8 cellular contexts compared by ENCODE assay signal in the genomic region with DNA sequence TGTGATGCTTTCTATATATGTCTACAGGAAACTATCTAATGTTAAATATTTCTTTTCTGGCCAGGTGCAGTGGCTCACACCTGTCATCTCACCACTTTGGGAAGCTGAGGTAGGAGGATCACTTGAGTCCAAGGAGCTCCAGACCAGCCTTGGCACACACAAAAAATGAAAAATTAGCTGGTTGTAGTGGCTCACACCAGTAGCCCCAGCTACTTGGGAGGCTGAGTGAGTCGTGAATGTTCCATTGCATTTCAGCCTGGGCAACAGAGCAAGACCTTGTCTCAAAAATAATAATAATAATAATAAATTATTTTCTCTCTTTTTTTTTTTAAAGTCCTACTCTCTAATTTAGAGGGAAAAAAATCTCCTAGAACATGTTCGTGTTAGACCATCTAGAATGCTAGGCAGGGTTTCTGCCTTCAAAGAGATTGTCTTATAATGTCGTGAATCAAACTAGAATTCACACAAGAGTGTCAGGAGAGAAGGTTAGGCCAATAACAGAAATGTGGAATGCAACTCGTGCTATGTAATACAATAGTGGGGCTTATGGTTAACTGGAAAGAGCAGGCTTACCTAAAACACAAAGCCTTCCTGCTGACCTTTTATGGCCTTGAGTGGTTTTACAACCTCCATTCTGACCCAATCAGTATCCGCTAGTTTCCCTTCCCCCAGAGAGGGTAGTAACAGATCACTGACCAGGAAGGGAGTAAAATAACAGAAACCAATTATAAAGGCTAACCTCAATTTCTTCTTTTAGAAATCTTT. TPM values are rescaled to one million over a fixed set of nuclear protein-coding genes. Genes with fewer than 3 reads are reported as not detected.
DNase-seq lines count a peak whose midpoint lies in the region; ATAC-seq and TF ChIP-seq lines count a peak whose summit lies in the region.

No MANE protein-coding gene starts in this region.

- H3K27me3 ChIP-seq in BE2C, result no peaks in the 10 kb centered on the region

- TF ChIP-seq CTCF in BE2C (IDR thresholded peaks at IDR 0.05; ENCODE audit: low read depth, low read length), result no peak

- no peak for ATAC-seq in GM18517 (IDR thresholded peaks at IDR 0.05; ENCODE audit: unreplicated experiment)
- no peak for ATAC-seq in GM18873 (IDR thresholded peaks at IDR 0.05; ENCODE audit: low FRiP score, unreplicated experiment)

- no peak overlapping the region for H3K4me3 ChIP-seq in BE2C (ENCODE audit: low read depth, low read length)

- no peaks in the 10 kb centered on the region for H3K36me3 ChIP-seq in BE2C

- no peaks in the 10 kb centered on the region for H3K9me3 ChIP-seq in BE2C

- no peaks in the 10 kb centered on the region for H3K4me1 ChIP-seq in BE2C

- DNase-seq in AML-193 (lab: John Stamatoyannopoulos, UW) (peak; percentile 77 to 78), NCI-H2029 (lab: John Stamatoyannopoulos, UW) (peak; percentile 68), dermis blood vessel endothelial cell (peak; percentile 85), myocyte (ENCODE audit: low read depth) (peak; percentile 86), BE2C (no peak)
- DNase-seq in stimulated activated CD4-positive, alpha-beta T cell treated with anti-CD3 and anti-CD28 coated beads, Interleukin-12 subunit alpha, Interleukin-12 subunit beta, amount 100 ng/mL, for 4 hours, result no peak

RNA-seq across cellular contexts. Expression of gene MYOF, which starts 46.3 kb away (rescaled TPM):
- total RNA-seq in dermis blood vessel endothelial cell (190 and 467 TPM in 2 replicates), myocyte (249 and 264 TPM in 2 replicates)
- polyA plus RNA-seq in myocyte (2012), result 174 TPM
- polyA plus RNA-seq in BE2C (2012; ENCODE audit: insufficient read depth, insufficient read length, low read depth), result 0.09 TPM

Comparison
In these comparisons a context has a peak if more than half of its experiments do, and no peak if none do; other contexts are left out.
1. DNase-seq: peak in AML-193 (2 of 2), NCI-H2029 (single experiment), dermis blood vessel endothelial cell (single experiment) and myocyte (single experiment); none in stimulated activated CD4-positive, alpha-beta T cell treated with anti-CD3 and anti-CD28 coated beads, Interleukin-12 subunit alpha, Interleukin-12 subunit beta, amount 100 ng/mL, for 4 hours (single experiment) and BE2C (single experiment).